Comparison of ENCODE assay signal across 9 cellular contexts in genomic region chr18:72868666-72869661, GRCh38. TPM values are rescaled to one million over a fixed set of nuclear protein-coding genes. Genes with fewer than 3 reads are reported as not detected.
A peak's percentile ranks its signal among the peaks of the same experiment; 100 is the strongest.
DNase-seq lines count a peak whose midpoint lies in the region; ATAC-seq and TF ChIP-seq lines count a peak whose summit lies in the region.
"Had no signal": no experiment of that assay in that cellular context is flagged by ENCODE, and none has a peak within 500 bp of the region (broad histone marks: within the 10 kb centered on the region; RNA-seq: fewer than 3 reads in every experiment).

No MANE protein-coding gene starts in this region.

- H3K4me1 ChIP-seq in PC-3 (ENCODE audit: insufficient read depth, low read length) (peaks cover 13% of the 10 kb centered on the region), hepatocyte (ENCODE audit: insufficient read depth) (peaks cover 8% of the 10 kb centered on the region), subcutaneous abdominal adipose tissue (ENCODE audit: control insufficient read depth in 5 of 5, insufficient read depth in 5 of 5, low read length in 5 of 5) (peaks cover 0 to 23% (median 19%) of the 10 kb centered on the region in 5 donors)

- peak overlapping the region; percentile 66 for H3K4me3 ChIP-seq in PC-3 (ENCODE audit: low read length)
- peak overlapping the region; percentile 33 for H3K4me3 ChIP-seq in hepatocyte
- H3K4me3 ChIP-seq in subcutaneous abdominal adipose tissue (ENCODE audit: low read depth in 1 of 5, low read length in 5 of 5): peak overlapping the region in 4 of 5 donors; percentile 44 to 58 (median 54)

- POLR2A ChIA-PET in PC-3 (lab: Charles Lee; ENCODE audit: unreplicated experiment): no interaction called here

- DNase-seq in NCI-H146 (lab: John Stamatoyannopoulos, UW): peak; percentile 46
- DNase-seq in NCI-H146 treated with DMSO at 0.1 percent for 48 hours (lab: John Stamatoyannopoulos, UW; ENCODE audit: unreplicated experiment): no peak
- no peak for DNase-seq in PC-3
- no peak for DNase-seq in hepatocyte (ENCODE audit: low spot score)
- DNase-seq in stimulated activated naive CD4-positive, alpha-beta T cell (lab: John Stamatoyannopoulos, UW): no peak
- DNase-seq in stimulated activated effector memory CD8-positive, alpha-beta T cell treated with anti-CD3 and anti-CD28 coated beads, Interleukin-12 subunit alpha, Interleukin-12 subunit beta, amount 100 ng/mL, for 72 hours (ENCODE audit: low spot score in 2 of 2): no peak
- no peak for DNase-seq in SW480 (ENCODE audit: low spot score)
- DNase-seq: NCI-H774 had no signal

- H3K4me3 Mint-ChIP-seq in stimulated activated effector memory CD8-positive, alpha-beta T cell treated with anti-CD3 and anti-CD28 coated beads, Interleukin-12 subunit alpha, Interleukin-12 subunit beta, amount 100 ng/mL, for 72 hours: no peak overlapping the region

- intact Hi-C loops in PC-3 (cut with micrococcal nuclease): no loop called here

- H3K27ac ChIP-seq in PC-3 (ENCODE audit: low read length): no peak overlapping the region
- H3K27ac ChIP-seq in hepatocyte: no peak overlapping the region
- no peak overlapping the region for H3K27ac ChIP-seq in subcutaneous abdominal adipose tissue (ENCODE audit: low read depth, low read length)

- peak overlapping the region; percentile 83 for H2AFZ ChIP-seq in PC-3 (ENCODE audit: low read length)
- peak overlapping the region; percentile 20 for H2AFZ ChIP-seq in hepatocyte

- H3K9ac ChIP-seq in PC-3 (ENCODE audit: low read length) (no peak overlapping the region), subcutaneous abdominal adipose tissue (ENCODE audit: low read length in 5 of 5) (no peak overlapping the region)

- H3K9me3 ChIP-seq in PC-3 (ENCODE audit: low read length): no peaks in the 10 kb centered on the region
- H3K9me3 ChIP-seq in hepatocyte (ENCODE audit: low read depth): no peaks in the 10 kb centered on the region
- H3K9me3 ChIP-seq in subcutaneous abdominal adipose tissue (ENCODE audit: control insufficient read depth in 5 of 5, low read length in 5 of 5): no peaks in the 10 kb centered on the region

- H3K4me2 ChIP-seq in PC-3 (ENCODE audit: low read length) (peak overlapping the region; percentile 81), hepatocyte (peak overlapping the region; percentile 93)

- no peaks in the 10 kb centered on the region for H3K36me3 Mint-ChIP-seq in stimulated activated effector memory CD8-positive, alpha-beta T cell treated with anti-CD3 and anti-CD28 coated beads, Interleukin-12 subunit alpha, Interleukin-12 subunit beta, amount 100 ng/mL, for 72 hours

- H3K36me3 ChIP-seq in PC-3 (ENCODE audit: low read depth, low read length): no peaks in the 10 kb centered on the region
- H3K36me3 ChIP-seq in hepatocyte (replicated peaks; ENCODE audit: insufficient read depth, low read depth): no peaks in the 10 kb centered on the region
- no peaks in the 10 kb centered on the region for H3K36me3 ChIP-seq in subcutaneous abdominal adipose tissue (ENCODE audit: control insufficient read depth in 5 of 5, insufficient read depth in 5 of 5, low read length in 5 of 5)

- TF ChIP-seq CTCF in PC-3 (conservative IDR thresholded peaks at IDR 0.05; ENCODE audit: low read depth, low read length) (no peak), hepatocyte (IDR thresholded peaks at IDR 0.05; ENCODE audit: poor library complexity) (no peak)

- no peaks in the 10 kb centered on the region for H3K9me2 ChIP-seq in PC-3 (replicated peaks; ENCODE audit: low read length)
- H3K9me2 ChIP-seq in hepatocyte (replicated peaks; ENCODE audit: insufficient read depth): no peaks in the 10 kb centered on the region

- no peaks in the 10 kb centered on the region for H3F3A ChIP-seq in PC-3 (ENCODE audit: low read length, unreplicated experiment)

- H3K27me3 ChIP-seq in PC-3 (ENCODE audit: low read length): no peaks in the 10 kb centered on the region
- peaks cover 81% of the 10 kb centered on the region for H3K27me3 ChIP-seq in hepatocyte
- H3K27me3 ChIP-seq in subcutaneous abdominal adipose tissue (ENCODE audit: control insufficient read depth in 5 of 5, insufficient read depth in 4 of 5, low read length in 5 of 5): peaks cover 7 to 26% (median 18%) of the 10 kb centered on the region in 5 donors

- CTCF ChIA-PET in PC-3 (lab: Charles Lee): no interaction called here

- H3K9me3 Mint-ChIP-seq in stimulated activated effector memory CD8-positive, alpha-beta T cell treated with anti-CD3 and anti-CD28 coated beads, Interleukin-12 subunit alpha, Interleukin-12 subunit beta, amount 100 ng/mL, for 72 hours: peaks cover 16% of the 10 kb centered on the region

- H3K4me1 Mint-ChIP-seq in stimulated activated effector memory CD8-positive, alpha-beta T cell treated with anti-CD3 and anti-CD28 coated beads, Interleukin-12 subunit alpha, Interleukin-12 subunit beta, amount 100 ng/mL, for 72 hours: no peaks in the 10 kb centered on the region

- 3% methylated on average over 66 of the region's 92 CpGs for WGBS in hepatocyte (ENCODE audit: low lambda C conversion rate, missing lambda C conversion rate)

- no peak overlapping the region for H3K27ac Mint-ChIP-seq in stimulated activated effector memory CD8-positive, alpha-beta T cell treated with anti-CD3 and anti-CD28 coated beads, Interleukin-12 subunit alpha, Interleukin-12 subunit beta, amount 100 ng/mL, for 72 hours

- H3K79me2 ChIP-seq in PC-3 (ENCODE audit: low read length) (0 out of 2 replicates have a peak, but pooled peaks cover 8% of the 10 kb centered on the region), hepatocyte (no peaks in the 10 kb centered on the region)

- no TSS peak for BruUV-seq in PC-3 (replicated peaks; lab: Mats Ljungman, UMichigan)

- H4K20me1 ChIP-seq in PC-3 (ENCODE audit: low read length) (no peaks in the 10 kb centered on the region), hepatocyte (ENCODE audit: insufficient read depth, poor library complexity, severe bottlenecking) (no peaks in the 10 kb centered on the region)

- ATAC-seq in PC-3: no peak
- ATAC-seq in stimulated activated effector memory CD8-positive, alpha-beta T cell treated with anti-CD3 and anti-CD28 coated beads, Interleukin-12 subunit alpha, Interleukin-12 subunit beta, amount 100 ng/mL, for 72 hours: no peak

RNA-seq across cellular contexts. Expression of gene NETO1, which starts 1.2 kb away (rescaled TPM):
- total RNA-seq in PC-3 (2014; rRNA removed) (8.4 and 12.9 TPM in 2 replicates), hepatocyte (not detected in 2 replicates)
- not detected in 2 replicates for polyA plus RNA-seq in hepatocyte
